ENCODE assay signal across 24 cellular contexts in the genomic region with DNA sequence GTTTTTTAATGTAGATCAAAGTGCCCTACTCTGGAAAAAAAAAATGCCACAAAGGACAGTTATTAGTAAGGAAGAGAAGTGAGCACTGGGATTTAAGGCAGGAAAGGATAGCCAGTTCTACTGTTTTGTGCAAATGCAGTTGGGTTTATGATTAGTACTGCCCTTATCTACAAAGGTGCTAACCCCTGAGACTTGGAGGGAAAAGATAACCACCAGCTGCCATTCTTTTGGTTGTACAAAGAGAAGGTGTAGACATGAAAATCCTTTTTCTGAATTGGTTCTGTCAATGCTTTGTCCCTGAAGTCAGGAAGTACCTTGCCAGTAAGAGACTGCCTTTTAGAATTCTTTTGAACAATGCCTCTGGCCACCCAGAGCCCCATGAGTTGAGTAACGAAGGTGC.
"Had no signal": no experiment of that assay in that cellular context is flagged by ENCODE, and none has a peak within 500 bp of the region (broad histone marks: within the 10 kb centered on the region; RNA-seq: fewer than 3 reads in every experiment).

No MANE protein-coding gene starts in this region.

- H3K27ac ChIP-seq: ascending aorta had no signal

- H3K4me3 ChIP-seq: ascending aorta had no signal

- H3K27me3 ChIP-seq: ascending aorta had no signal

- H3K4me1 ChIP-seq: ascending aorta had no signal

- H3K36me3 ChIP-seq: ascending aorta had no signal

- ATAC-seq: activated naive CD4-positive, alpha-beta T cell treated with anti-CD3 and anti-CD28 coated beads, Interleukin-2, amount 50 U/mL, for 72 hours; activated T-cell treated with anti-CD3 and anti-CD28 coated beads, Interleukin-2, amount 50 U/mL, for 72 hours; esophagus mucosa had no signal

- DNase-seq: activated CD4-positive, alpha-beta memory T cell treated with anti-CD3 and anti-CD28 coated beads, Interleukin-2, amount 10 ng/mL, durations not matched to agents 7 days and 5 days; activated CD4-positive, alpha-beta T cell treated with anti-CD3 and anti-CD28 coated beads for 1 hour; activated CD4-positive, alpha-beta T cell treated with anti-CD3 and anti-CD28 coated beads for 4 hours; activated CD4-positive, alpha-beta T cell treated with anti-CD3 and anti-CD28 coated beads, Interleukin-2, amount 10 ng/mL, durations not matched to agents 7 days and 5 days; activated CD4-positive, alpha-beta T cell treated with anti-CD3 and anti-CD28 coated beads, Interleukin-2, amount 50 U/mL, for 4 hours; activated CD4-positive, CD25-positive, alpha-beta regulatory T cell; activated CD8-positive, alpha-beta memory T cell treated with anti-CD3 and anti-CD28 coated beads, Interleukin-2, amount 50 U/mL, for 48 hours; activated gamma-delta T cell; activated naive CD4-positive, alpha-beta T cell; activated naive CD4-positive, alpha-beta T cell treated with anti-CD3 and anti-CD28 coated beads, Interleukin-2, amount 10 ng/mL, durations not matched to agents 7 days and 5 days; activated naive CD8-positive, alpha-beta T cell treated with anti-CD3 and anti-CD28 coated beads, Interleukin-2, amount 10 ng/mL, durations not matched to agents 7 days and 5 days; activated T-cell treated with anti-CD3 and anti-CD28 coated beads for 4 hours; activated T-cell treated with anti-CD3 and anti-CD28 coated beads, Interleukin-2, amount 50 U/mL, for 24 hours; activated T-cell treated with anti-CD3 and anti-CD28 coated beads, Interleukin-2, amount 50 U/mL, for 72 hours; caudate nucleus; cortex of kidney; dermis blood vessel endothelial cell; effector CD8-positive, alpha-beta T cell; foreskin fibroblast; head of caudate nucleus; T-helper 2 cell had no signal
